Comparison of ENCODE assay signal across 12 cellular contexts in the genomic region with DNA sequence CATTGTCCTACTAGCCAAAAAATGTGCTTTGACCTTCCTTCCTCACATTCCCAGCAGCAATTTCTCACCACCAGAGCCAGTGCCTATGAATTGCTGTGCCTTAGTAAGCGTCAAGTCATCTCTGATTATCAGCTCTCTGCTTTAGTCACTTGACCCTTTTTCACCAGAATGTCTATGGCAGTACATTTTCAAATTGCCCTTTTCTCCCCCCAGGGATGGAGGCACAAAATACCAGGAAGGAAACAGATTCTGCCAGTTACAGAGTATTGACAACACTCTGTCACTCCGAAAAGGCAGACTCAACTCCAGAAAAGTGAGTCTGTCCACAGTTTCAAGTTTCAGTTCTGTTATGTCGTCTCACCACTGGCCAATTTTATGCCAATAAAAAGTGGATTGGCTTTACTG.
A peak's percentile ranks its signal among the peaks of the same experiment; 100 is the strongest.
DNase-seq lines count a peak whose midpoint lies in the region; ATAC-seq, FAIRE-seq and TF ChIP-seq lines count a peak whose summit lies in the region.
"Had no signal": no experiment of that assay in that cellular context is flagged by ENCODE, and none has a peak within 500 bp of the region (broad histone marks: within the 10 kb centered on the region; RNA-seq: fewer than 3 reads in every experiment).

No MANE protein-coding gene starts in this region.

- H3K4me3 ChIP-seq in IMR-90 (ENCODE audit: insufficient read depth, low read depth, low read length) (no peak overlapping the region), fibroblast of the aortic adventitia (ENCODE audit: low read depth, low read length) (no peak overlapping the region)
- H3K4me3 ChIP-seq: PC-9 had no signal

- H2BK120ac ChIP-seq in IMR-90 (ENCODE audit: low read depth, low read length) = peak overlapping the region; percentile 9; the same call in 1 of the 2 replicates

- no peaks in the 10 kb centered on the region for H3K9me3 Mint-ChIP-seq in Calu3 (ENCODE audit: low read depth, unreplicated experiment)

- no peaks in the 10 kb centered on the region for H3K36me3 Mint-ChIP-seq in Calu3 (ENCODE audit: insufficient read depth, unreplicated experiment)

- dilution Hi-C loops in IMR-90 (cut with HindIII; ENCODE audit: low sequenced_read_pairs, unreplicated experiment) = no loop called here

- H3K18ac ChIP-seq in IMR-90 (ENCODE audit: low read depth, low read length) = no peak overlapping the region

- peak overlapping the region; percentile 6 for H2AFZ ChIP-seq in IMR-90 (replicated peaks; ENCODE audit: low read length, poor library complexity)
- H2AFZ ChIP-seq: PC-9 had no signal

- peak overlapping the region; percentile 30 for H3K4ac ChIP-seq in IMR-90 (ENCODE audit: low read depth, low read length)

- no peak overlapping the region for H4K5ac ChIP-seq in IMR-90 (ENCODE audit: low read depth, low read length)

- POLR2A ChIA-PET in IMR-90 (lab: Charles Lee; ENCODE audit: unreplicated experiment) = no interaction called here

- no peaks in the 10 kb centered on the region for H4K20me1 ChIP-seq in IMR-90 (ENCODE audit: insufficient read depth, low read length)

- H3K9me1 ChIP-seq in IMR-90 (ENCODE audit: insufficient read depth, low read length) = peaks cover 7% of the 10 kb centered on the region; the same call in 1 of the 2 replicates

- FAIRE-seq in H54 (lab: Jason Lieb, UNC) = no peak
- FAIRE-seq: G401.6, small intestine had no signal

- TF ChIP-seq POLR2A in IMR-90 (IDR thresholded peaks at IDR 0.05; ENCODE audit: low read depth, low read length) = no peak
- no peak for TF ChIP-seq POLR2A in H54 (IDR thresholded peaks at IDR 0.05; ENCODE audit: low read depth, low read length)

- CTCF ChIA-PET in IMR-90 (lab: Yijun Ruan, JAX) (no interaction called here), Calu3 (lab: Charles Lee) (no interaction called here)

- intact Hi-C loops in IMR-90 (cut with micrococcal nuclease) = no loop called here
- intact Hi-C loops in Calu3 (cut with micrococcal nuclease; ENCODE audit: unreplicated experiment) = no loop called here

- H3K27ac ChIP-seq in IMR-90 (ENCODE audit: insufficient read depth, low read length) = no peak overlapping the region
- H3K27ac ChIP-seq: PC-9 had no signal

- H3K14ac ChIP-seq in IMR-90 (replicated peaks; ENCODE audit: low read depth, low read length) = peak overlapping the region; percentile 35; the same call in 1 of the 2 replicates

- H3K4me1 Mint-ChIP-seq in Calu3 (ENCODE audit: low read depth, unreplicated experiment) = peaks cover 56% of the 10 kb centered on the region

- TF ChIP-seq CTCF in IMR-90 (conservative IDR thresholded peaks at IDR 0.05; ENCODE audit: low read depth, low read length) (no peak), fibroblast of the aortic adventitia (IDR thresholded peaks at IDR 0.05; ENCODE audit: insufficient read depth, low read length) (no peak), Calu3 (IDR thresholded peaks at IDR 0.05; ENCODE audit: unreplicated experiment) (no peak)

- peaks cover 11% of the 10 kb centered on the region for H3K4me1 ChIP-seq in IMR-90 (ENCODE audit: control insufficient read depth, insufficient read depth, low read length)

- no peaks in the 10 kb centered on the region for H3K79me1 ChIP-seq in IMR-90 (ENCODE audit: low read depth in 1 of 2, low read length in 2 of 2)

- peak overlapping the region; percentile 42; the same call in 1 of the 2 replicates for H4K91ac ChIP-seq in IMR-90 (ENCODE audit: insufficient read depth, low read depth, low read length)

- no peak for TF ChIP-seq RAD21 in IMR-90 (IDR thresholded peaks at IDR 0.05; ENCODE audit: low read length)

- H2AK9ac ChIP-seq in IMR-90 (replicated peaks; ENCODE audit: low read depth, low read length, poor library complexity) = no peak overlapping the region

- H3K56ac ChIP-seq in IMR-90 (ENCODE audit: extremely low read depth, insufficient read depth, low read length) = no peak overlapping the region

- peak; percentile 77 for ATAC-seq in GM18502 (IDR thresholded peaks at IDR 0.05; ENCODE audit: poor library complexity, unreplicated experiment)
- ATAC-seq in GM21825 (IDR thresholded peaks at IDR 0.05; ENCODE audit: unreplicated experiment) = peak; percentile 46
- no peak for ATAC-seq in IMR-90 (ENCODE audit: low read depth)

- no peak overlapping the region for H3K4me2 ChIP-seq in IMR-90 (ENCODE audit: low read depth, low read length)
- H3K4me2 ChIP-seq: PC-9 had no signal

- H2BK5ac ChIP-seq in IMR-90 (ENCODE audit: low read depth, low read length, poor library complexity, severe bottlenecking) = no peak overlapping the region

- no peaks in the 10 kb centered on the region for H3K9me3 ChIP-seq in IMR-90 (ENCODE audit: control insufficient read depth, insufficient read depth, low read length)

- no peak overlapping the region for H3K9ac ChIP-seq in IMR-90 (ENCODE audit: low read depth, low read length)

- peak overlapping the region; percentile 39; the same call in 1 of the 2 replicates for H2BK20ac ChIP-seq in IMR-90 (ENCODE audit: low read depth, low read length)

- H3K27ac Mint-ChIP-seq in Calu3 (ENCODE audit: unreplicated experiment) = no peak overlapping the region

- in situ Hi-C loops in IMR-90 (cut with MboI; ENCODE audit: low sequenced_read_pairs) = no loop called here

- peak overlapping the region; percentile 90; the same call in 1 of the 2 replicates for H2AK5ac ChIP-seq in IMR-90 (ENCODE audit: low read depth, low read length)

- peak overlapping the region; percentile 49; the same call in 1 of the 3 replicates for H2BK15ac ChIP-seq in IMR-90 (ENCODE audit: low read depth, low read length)

- WGBS in IMR-90 (ENCODE audit: extremely low coverage in 2 of 2, insufficient read length in 1 of 2), 2 experiments = 100% methylated on average over 2 of the region's 3 CpGs; no CpG with 5 or more reads in 1 of the 2 experiments

- no peaks in the 10 kb centered on the region for H3K27me3 ChIP-seq in IMR-90 (ENCODE audit: control insufficient read depth, insufficient read depth, low read length)

- no peak for DNase-seq in IMR-90
- peak; percentile 40 for DNase-seq in fibroblast of the aortic adventitia (ENCODE audit: low read depth)
- no peak for DNase-seq in COR-L47 (lab: John Stamatoyannopoulos, UW)
- DNase-seq in Calu3 = no peak
- no peak for DNase-seq in NCI-H2227 treated with DMSO at 0.1 percent for 48 hours (lab: John Stamatoyannopoulos, UW)
- DNase-seq in H54 (ENCODE audit: insufficient read length, low spot score) = no peak
- DNase-seq: H7, PC-9, small intestine had no signal

- no peak overlapping the region for H3K23ac ChIP-seq in IMR-90 (ENCODE audit: low read depth, low read length)

- H3K4me3 Mint-ChIP-seq in Calu3 (ENCODE audit: low read depth, unreplicated experiment) = no peak overlapping the region

- 0 out of 4 replicates have a peak overlapping the region, but pooled peaks of 1 of the 2 experiments have one; percentile 44 for H4K8ac ChIP-seq in IMR-90 (ENCODE audit: low read depth in 2 of 2, low read length in 2 of 2)

- no TSS peak for BruUV-seq in IMR-90 (replicated peaks; lab: Mats Ljungman, UMichigan)
- no TSS peak for BruUV-seq in Calu3 (replicated peaks; lab: Mats Ljungman, UMichigan)

- no peaks in the 10 kb centered on the region for H3K27me3 Mint-ChIP-seq in Calu3 (ENCODE audit: unreplicated experiment)

- H3K36me3 ChIP-seq in IMR-90 (ENCODE audit: control insufficient read depth, insufficient read depth, low read length) = no peaks in the 10 kb centered on the region

TF ChIP-seq in IMR-90, 13 proteins besides CTCF, POLR2A, EP300 and RAD21:
- TF ChIP-seq MAFK (IDR thresholded peaks at IDR 0.05; ENCODE audit: low read depth, low read length) (no peak), MXI1 (IDR thresholded peaks at IDR 0.05; ENCODE audit: borderline replicate concordance, low read depth, low read length) (no peak), MAZ (IDR thresholded peaks at IDR 0.05; ENCODE audit: borderline replicate concordance, low read depth, low read length) (no peak), BHLHE40 (IDR thresholded peaks at IDR 0.05; ENCODE audit: low read depth, low read length) (no peak), CEBPB (IDR thresholded peaks at IDR 0.05; ENCODE audit: low read depth, low read length) (no peak), SMC3 (IDR thresholded peaks at IDR 0.05; ENCODE audit: low read depth, low read length) (no peak), FOS (IDR thresholded peaks at IDR 0.05; ENCODE audit: low read depth, low read length) (no peak)
- TF ChIP-seq, protein P1, sequence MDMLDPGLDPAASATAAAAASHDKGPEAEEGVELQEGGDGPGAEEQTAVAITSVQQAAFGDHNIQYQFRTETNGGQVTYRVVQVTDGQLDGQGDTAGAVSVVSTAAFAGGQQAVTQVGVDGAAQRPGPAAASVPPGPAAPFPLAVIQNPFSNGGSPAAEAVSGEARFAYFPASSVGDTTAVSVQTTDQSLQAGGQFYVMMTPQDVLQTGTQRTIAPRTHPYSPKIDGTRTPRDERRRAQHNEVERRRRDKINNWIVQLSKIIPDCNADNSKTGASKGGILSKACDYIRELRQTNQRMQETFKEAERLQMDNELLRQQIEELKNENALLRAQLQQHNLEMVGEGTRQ (IDR thresholded peaks at IDR 0.05; ENCODE audit: low read depth, low read length) = no peak
- TF ChIP-seq, protein P2, sequence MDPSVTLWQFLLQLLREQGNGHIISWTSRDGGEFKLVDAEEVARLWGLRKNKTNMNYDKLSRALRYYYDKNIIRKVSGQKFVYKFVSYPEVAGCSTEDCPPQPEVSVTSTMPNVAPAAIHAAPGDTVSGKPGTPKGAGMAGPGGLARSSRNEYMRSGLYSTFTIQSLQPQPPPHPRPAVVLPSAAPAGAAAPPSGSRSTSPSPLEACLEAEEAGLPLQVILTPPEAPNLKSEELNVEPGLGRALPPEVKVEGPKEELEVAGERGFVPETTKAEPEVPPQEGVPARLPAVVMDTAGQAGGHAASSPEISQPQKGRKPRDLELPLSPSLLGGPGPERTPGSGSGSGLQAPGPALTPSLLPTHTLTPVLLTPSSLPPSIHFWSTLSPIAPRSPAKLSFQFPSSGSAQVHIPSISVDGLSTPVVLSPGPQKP (IDR thresholded peaks at IDR 0.05; ENCODE audit: borderline replicate concordance, low read depth, low read length) = no peak
TF ChIP-seq in IMR-90: peak in this region for 0.
